1 cellular context compared by ENCODE assay signal in genomic region chr1:201353186-201353940, GRCh38.
TF ChIP-seq lines count a peak whose summit lies in the region.

No MANE protein-coding gene starts in this region.

TF ChIP-seq in H1, 55 proteins besides CTCF, POLR2A, EP300 and RAD21:
- TF ChIP-seq ATF3 (IDR thresholded peaks at IDR 0.05; ENCODE audit: insufficient read depth, low read depth, low read length) (no peak), SIRT6 (IDR thresholded peaks at IDR 0.05; ENCODE audit: low read length) (no peak), CHD7 (IDR thresholded peaks at IDR 0.05; ENCODE audit: insufficient replicate concordance, low read length) (no peak)
